Comparison of ENCODE assay signal across 17 cellular contexts in the genomic region with DNA sequence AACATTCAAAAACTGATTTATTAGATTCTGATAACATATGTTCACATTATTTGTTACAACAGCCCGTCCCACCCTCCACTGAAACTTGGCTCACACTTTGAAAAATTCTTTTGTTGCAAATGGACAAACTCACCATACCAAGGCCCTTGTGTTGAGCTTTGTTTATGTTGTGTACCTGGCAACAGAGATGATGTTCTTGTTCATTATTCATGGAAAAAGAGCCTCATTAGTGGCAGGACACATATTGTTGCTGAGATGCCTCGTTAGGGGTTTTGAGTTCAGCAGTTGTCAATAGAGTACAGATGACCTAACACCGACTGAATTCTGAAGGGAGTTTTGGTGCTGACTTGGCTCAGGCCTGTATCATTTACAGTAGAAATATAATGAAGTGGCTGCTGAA.
"Had no signal": no experiment of that assay in that cellular context is flagged by ENCODE, and none has a peak within 500 bp of the region (broad histone marks: within the 10 kb centered on the region; RNA-seq: fewer than 3 reads in every experiment).

No MANE protein-coding gene starts in this region.

- ATAC-seq: activated CD8-positive, alpha-beta T cell treated with anti-CD3 and anti-CD28 coated beads, Interleukin-2, amount 10 ng/mL, durations not matched to agents 7 days and 5 days; stimulated activated naive B cell treated with anti-CD40 and anti-IgM and Interleukin-4, amounts not matched to agents 10 μg/mL and 1 μg/mL and 100 μg/mL, for 72 hours had no signal

- H3K9me3 ChIP-seq: sigmoid colon, testis had no signal

- H3K4me3 ChIP-seq: sigmoid colon, testis had no signal

- H3K27me3 ChIP-seq: sigmoid colon, testis had no signal

- H3K27ac ChIP-seq: sigmoid colon, testis had no signal

- DNase-seq: activated CD4-positive, alpha-beta T cell treated with anti-CD3 and anti-CD28 coated beads for 1 hour; activated CD4-positive, alpha-beta T cell treated with anti-CD3 and anti-CD28 coated beads, Interleukin-2, amount 50 U/mL, for 1 hour; activated CD8-positive, alpha-beta T cell treated with anti-CD3 and anti-CD28 coated beads, Interleukin-2, amount 10 ng/mL, durations not matched to agents 7 days and 5 days; activated gamma-delta T cell; aorta; cerebellar nuclear complex; cortex of kidney; foreskin melanocyte; naive B cell; occipital lobe; posterior cingulate gyrus; sigmoid colon; stimulated activated CD4-positive, alpha-beta T cell treated with anti-CD3 and anti-CD28 coated beads, Interleukin-2, amount 100 ng/mL, for 48 hours; stimulated activated CD8-positive, alpha-beta memory T cell treated with anti-CD3 and anti-CD28 coated beads, Interleukin-4, amount 100 ng/mL, for 48 hours; stimulated activated naive B cell treated with anti-CD40 and anti-IgM and Interleukin-4, amounts not matched to agents 10 μg/mL and 1 μg/mL and 100 μg/mL, for 72 hours; T-helper 9 cell; testis had no signal

- H3K4me1 ChIP-seq: testis had no signal
